Comparison of ENCODE assay signal across 1 cellular context in genomic region chr17:80781851-80782277, GRCh38.
TF ChIP-seq lines count a peak whose summit lies in the region.

No MANE protein-coding gene starts in this region.

TF ChIP-seq in K562, 482 proteins besides CTCF, POLR2A, EP300 and RAD21:
- TF ChIP-seq CHD7 (IDR thresholded peaks at IDR 0.05; ENCODE audit: low read depth, low read length): no peak
- TF ChIP-seq STAG1 (CRISPR knock-in tag; IDR thresholded peaks at IDR 0.05; ENCODE audit: borderline replicate concordance): no peak
- TF ChIP-seq DNMT1 (IDR thresholded peaks at IDR 0.05): no peak
- TF ChIP-seq RHOXF2B (CRISPR knock-in tag; conservative IDR thresholded peaks at IDR 0.05): no peak
- TF ChIP-seq ZBTB33 (CRISPR knock-in tag; IDR thresholded peaks at IDR 0.05): 0 out of 2 replicates have a peak, but pooled peaks have one; percentile 26
- no peak for TF ChIP-seq PKNOX1 (IDR thresholded peaks at IDR 0.05)
- TF ChIP-seq CBFA2T3 (IDR thresholded peaks at IDR 0.05): 0 out of 2 replicates have a peak, but pooled peaks have one; percentile 13
- TF ChIP-seq MCM2 (IDR thresholded peaks at IDR 0.05; ENCODE audit: low read depth): no peak
- no peak for TF ChIP-seq ZFP91 (CRISPR knock-in tag; IDR thresholded peaks at IDR 0.05)
- no peak for TF ChIP-seq RFX7 (CRISPR knock-in tag; IDR thresholded peaks at IDR 0.05)
- no peak for TF ChIP-seq ATF1 (CRISPR knock-in tag; IDR thresholded peaks at IDR 0.05)
- TF ChIP-seq ATF1 (tag; IDR thresholded peaks at IDR 0.05): no peak
